Comparison of ENCODE assay signal across 8 cellular contexts in the genomic region with DNA sequence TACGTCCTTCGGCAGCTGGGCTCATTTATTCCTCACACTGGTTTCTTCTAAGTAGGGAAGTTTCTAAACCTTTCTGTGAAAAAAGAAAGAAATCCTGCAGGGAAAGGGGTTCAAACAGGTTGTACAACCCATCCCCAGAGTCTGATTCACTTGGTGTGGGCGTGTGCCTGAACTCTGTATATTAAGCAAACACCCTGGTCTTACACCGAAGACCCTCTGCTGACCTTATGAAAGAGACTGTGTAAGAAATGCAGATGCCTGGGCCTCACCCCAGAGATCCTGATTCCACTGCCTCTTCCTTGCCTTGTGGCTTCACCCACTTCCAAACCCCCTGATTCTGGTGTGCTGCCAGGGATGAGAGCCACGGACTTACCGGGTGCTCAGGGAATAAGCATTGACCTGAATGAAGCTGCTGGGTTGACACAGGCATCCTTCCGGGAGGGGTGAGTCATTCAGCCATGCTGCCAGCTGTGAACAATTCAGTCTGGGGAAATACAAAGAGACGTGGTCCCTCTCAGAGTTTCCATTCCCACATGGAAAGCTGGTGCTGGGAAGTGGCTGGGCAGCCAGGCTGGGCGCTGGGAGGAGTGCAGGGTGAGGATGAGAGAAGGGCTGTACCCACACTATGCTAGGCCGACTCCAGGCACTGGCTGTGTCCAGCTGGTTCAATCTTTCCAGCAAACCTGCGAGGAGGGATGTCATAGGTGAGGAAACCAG. TPM values are rescaled to one million over a fixed set of nuclear protein-coding genes. Genes with fewer than 3 reads are reported as not detected.
DNase-seq lines count a peak whose midpoint lies in the region; ATAC-seq, FAIRE-seq and TF ChIP-seq lines count a peak whose summit lies in the region.

No MANE protein-coding gene starts in this region.

- H3K4me1 ChIP-seq in BE2C = peaks cover 15% of the 10 kb centered on the region
- peaks cover 15% of the 10 kb centered on the region for H3K4me1 ChIP-seq in endothelial cell of umbilical vein (ENCODE audit: control insufficient read depth, extremely low read depth, insufficient read depth, low read length)

- no TSS peak for BruUV-seq in endothelial cell of umbilical vein (replicated peaks; lab: Mats Ljungman, UMichigan)

- peak overlapping the region; percentile 37 for H3K4me2 ChIP-seq in endothelial cell of umbilical vein (ENCODE audit: insufficient read depth, low read length)

- DNase-seq in BE2C (peak; percentile 51), NCI-H146 treated with DMSO at 0.1 percent for 48 hours (lab: John Stamatoyannopoulos, UW; ENCODE audit: unreplicated experiment) (peak; percentile 12), endothelial cell of umbilical vein (ENCODE audit: low read depth, low spot score) (peak; percentile 99), NCI-H1694 (lab: John Stamatoyannopoulos, UW) (no peak), NCI-H1105 treated with DMSO at 0.1 percent for 48 hours (lab: John Stamatoyannopoulos, UW) (no peak)

- H3K27me3 ChIP-seq in BE2C = no peaks in the 10 kb centered on the region
- no peaks in the 10 kb centered on the region for H3K27me3 ChIP-seq in endothelial cell of umbilical vein (ENCODE audit: control insufficient read depth in 2 of 2, insufficient read depth in 2 of 2, low read length in 2 of 2)

- H3K9me3 ChIP-seq in BE2C = no peaks in the 10 kb centered on the region
- no peaks in the 10 kb centered on the region for H3K9me3 ChIP-seq in endothelial cell of umbilical vein (replicated peaks; ENCODE audit: control insufficient read depth, insufficient read depth, low read length)

- peaks cover 5% of the 10 kb centered on the region for H3K27me3 Mint-ChIP-seq in nephron (ENCODE audit: low read depth)

- intact Hi-C loops in endothelial cell of umbilical vein (cut with micrococcal nuclease) = loop anchor here (1.0 to 2.0 kb wide), 3 partner anchors 24 to 73 kb away; no protein-coding TSS in a partner anchor

- H3K27ac ChIP-seq in endothelial cell of umbilical vein (ENCODE audit: insufficient read depth, low read depth, low read length) = peak overlapping the region; percentile 51

- H3K9ac ChIP-seq in endothelial cell of umbilical vein (replicated peaks; ENCODE audit: extremely low read depth, insufficient read depth, low read length) = peak overlapping the region; percentile 28

- no peak overlapping the region for H3K4me3 ChIP-seq in BE2C (ENCODE audit: low read depth, low read length)
- no peak overlapping the region for H3K4me3 ChIP-seq in endothelial cell of umbilical vein (replicated peaks in 1 of 3; ENCODE audit: insufficient read depth in 1 of 3, low read depth in 1 of 3, low read length in 3 of 3)

- H3K79me2 ChIP-seq in endothelial cell of umbilical vein (ENCODE audit: control insufficient read depth, insufficient read depth, low read length) = no peaks in the 10 kb centered on the region

- TF ChIP-seq POLR2A in endothelial cell of umbilical vein (IDR thresholded peaks at IDR 0.05; ENCODE audit: low read depth, low read length) = no peak

- peak overlapping the region in 2 of 3 experiments; percentile 67 to 73 for H3K27ac Mint-ChIP-seq in nephron

- TF ChIP-seq CTCF in BE2C (IDR thresholded peaks at IDR 0.05; ENCODE audit: low read depth, low read length) (no peak), endothelial cell of umbilical vein (IDR thresholded peaks at IDR 0.05; ENCODE audit: extremely low read depth in 1 of 2, insufficient read depth in 1 of 2, low read depth in 1 of 2, low read length in 2 of 2) (no peak), nephron (IDR thresholded peaks at IDR 0.05; ENCODE audit: unreplicated experiment in 3 of 3) (no peak)

- H3K9me3 Mint-ChIP-seq in nephron = peaks cover 5% of the 10 kb centered on the region

- CTCF ChIA-PET in endothelial cell of umbilical vein (lab: Charles Lee) = interaction anchor here (0.8 to 2.2 kb wide), 10 partner anchors 9 to 96 kb away, joined by 3 to 9 read pairs (median 3); no protein-coding TSS in a partner anchor

- ATAC-seq in GM18511 (IDR thresholded peaks at IDR 0.05; ENCODE audit: unreplicated experiment) (no peak), HG02938 (IDR thresholded peaks at IDR 0.05; ENCODE audit: unreplicated experiment) (no peak)

- POLR2A ChIA-PET in endothelial cell of umbilical vein (lab: Charles Lee) = interaction anchor here (0.7 to 1.1 kb wide), 4 partner anchors 26 to 50 kb away, joined by 3 read pairs; no protein-coding TSS in a partner anchor

- dilution Hi-C loops in endothelial cell of umbilical vein (cut with MboI; ENCODE audit: extremely low pct_ligation_motif_present, low sequenced_read_pairs) = no loop called here

- peak; percentile 99 for FAIRE-seq in endothelial cell of umbilical vein (lab: Jason Lieb, UNC)

- peak overlapping the region; percentile 0 for H2AFZ ChIP-seq in endothelial cell of umbilical vein (ENCODE audit: low read depth, low read length)

- H3K4me1 Mint-ChIP-seq in nephron = peaks cover 23% of the 10 kb centered on the region

- no peak overlapping the region for H3K4me3 Mint-ChIP-seq in nephron

- H3K9me1 ChIP-seq in endothelial cell of umbilical vein (replicated peaks; ENCODE audit: control insufficient read depth, extremely low read depth, insufficient read depth, low read length) = no peaks in the 10 kb centered on the region

- no peaks in the 10 kb centered on the region for H4K20me1 ChIP-seq in endothelial cell of umbilical vein (replicated peaks; ENCODE audit: control insufficient read depth, extremely low read depth, insufficient read depth, low read length)

- H3K36me3 Mint-ChIP-seq in nephron (ENCODE audit: low read depth) = no peaks in the 10 kb centered on the region

- H3K36me3 ChIP-seq in BE2C = no peaks in the 10 kb centered on the region
- no peaks in the 10 kb centered on the region for H3K36me3 ChIP-seq in endothelial cell of umbilical vein (ENCODE audit: control insufficient read depth in 2 of 2, extremely low read depth in 1 of 2, insufficient read depth in 2 of 2, low read length in 2 of 2)

TF ChIP-seq in endothelial cell of umbilical vein, 7 proteins besides CTCF, POLR2A, EP300 and RAD21:
- TF ChIP-seq MYC (IDR thresholded peaks at IDR 0.05; ENCODE audit: low read depth, low read length) (peak; percentile 51), JUN (IDR thresholded peaks at IDR 0.05; ENCODE audit: borderline replicate concordance, insufficient read depth, insufficient read length, low read depth) (peak; percentile 97), POLR2AphosphoS5 (IDR thresholded peaks at IDR 0.05; ENCODE audit: insufficient read depth, low read depth, low read length) (peak; percentile 91), GATA2 (IDR thresholded peaks at IDR 0.05; ENCODE audit: insufficient read depth, insufficient read length, low read depth, low read length) (no peak), EZH2 (IDR thresholded peaks at IDR 0.05; ENCODE audit: borderline replicate concordance, low read depth, low read length, severe bottlenecking) (no peak), FOS (IDR thresholded peaks at IDR 0.05; ENCODE audit: borderline replicate concordance, insufficient read depth, low read length) (peak; percentile 98)
- TF ChIP-seq, protein P1, sequence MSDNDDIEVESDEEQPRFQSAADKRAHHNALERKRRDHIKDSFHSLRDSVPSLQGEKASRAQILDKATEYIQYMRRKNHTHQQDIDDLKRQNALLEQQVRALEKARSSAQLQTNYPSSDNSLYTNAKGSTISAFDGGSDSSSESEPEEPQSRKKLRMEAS (IDR thresholded peaks at IDR 0.05; ENCODE audit: insufficient read depth, insufficient read length) = peak; percentile 71

RNA-seq across cellular contexts. Expression of a gene that starts 26.5 kb away (rescaled TPM):
- polyA plus RNA-seq in BE2C (2012; ENCODE audit: insufficient read depth, insufficient read length, low read depth) = 321 TPM
- total RNA-seq in endothelial cell of umbilical vein = 442 and 443 TPM in 2 replicates
- polyA plus RNA-seq in endothelial cell of umbilical vein = 463 and 633 TPM in 2 replicates
- 379 and 382 TPM in 2 replicates for polyA plus RNA-seq in endothelial cell of umbilical vein (2011; cell fraction: cytosol; rRNA removed)
- polyA plus RNA-seq in endothelial cell of umbilical vein (2011; cell fraction: nucleus; rRNA removed) = 777 and 896 TPM in 2 replicates
- 398 and 442 TPM in 2 replicates for polyA plus RNA-seq in endothelial cell of umbilical vein (2012)
- 744 and 789 TPM in 2 replicates for polyA minus RNA-seq in endothelial cell of umbilical vein
- polyA minus RNA-seq in endothelial cell of umbilical vein (2011; cell fraction: cytosol; rRNA and poly(A)+ RNA removed) = 104 TPM
- polyA minus RNA-seq in endothelial cell of umbilical vein (2011; cell fraction: nucleus; rRNA and poly(A)+ RNA removed) = 424 and 544 TPM in 2 replicates

Comparison
In these comparisons a context has a peak if more than half of its experiments do, and no peak if none do; other contexts are left out.
1. DNase-seq: peak in BE2C (single experiment), NCI-H146 treated with DMSO at 0.1 percent for 48 hours (single experiment) and endothelial cell of umbilical vein (single experiment); none in NCI-H1694 (single experiment) and NCI-H1105 treated with DMSO at 0.1 percent for 48 hours (single experiment).